In genomic region chr2:236173734-236174607, GRCh38 we compare ENCODE assay signal across 21 cellular contexts. TPM values are rescaled to one million over a fixed set of nuclear protein-coding genes. Genes with fewer than 3 reads are reported as not detected.
A peak's percentile ranks its signal among the peaks of the same experiment; 100 is the strongest.
DNase-seq lines count a peak whose midpoint lies in the region; ATAC-seq lines count a peak whose summit lies in the region.
"Had no signal": no experiment of that assay in that cellular context is flagged by ENCODE, and none has a peak within 500 bp of the region (broad histone marks: within the 10 kb centered on the region; RNA-seq: fewer than 3 reads in every experiment).

No MANE protein-coding gene starts in this region.

- peaks cover 24% of the 10 kb centered on the region for H3K4me1 ChIP-seq in ES-I3 (ENCODE audit: insufficient read depth, low read length)
- H3K4me1 ChIP-seq in NT2/D1 (ENCODE audit: insufficient read depth, insufficient read length), result peaks cover 20% of the 10 kb centered on the region
- peaks cover 61% of the 10 kb centered on the region for H3K4me1 ChIP-seq in iPS-18a (ENCODE audit: control insufficient read depth, low read depth, low read length)

- intact Hi-C loops in posterior vena cava (cut with DNase I), result no loop called here

- ATAC-seq in HG02678 (IDR thresholded peaks at IDR 0.05; ENCODE audit: unreplicated experiment) (no peak), GM21576 (IDR thresholded peaks at IDR 0.05; ENCODE audit: unreplicated experiment) (no peak), HG03521 (IDR thresholded peaks at IDR 0.05; ENCODE audit: unreplicated experiment) (no peak)
- ATAC-seq: heart right ventricle had no signal

- H3K27me3 ChIP-seq in NT2/D1 (ENCODE audit: insufficient read depth, insufficient read length) (peaks cover 86% of the 10 kb centered on the region), iPS-18a (ENCODE audit: control insufficient read depth, insufficient read depth, low read length) (peaks cover 100% of the 10 kb centered on the region)

- H3K9me3 ChIP-seq in ES-I3 (ENCODE audit: control insufficient read depth, insufficient read depth, low read length) (no peaks in the 10 kb centered on the region), NT2/D1 (ENCODE audit: insufficient read depth, low read length) (peaks cover 5% of the 10 kb centered on the region; the same call in 1 of the 2 replicates), iPS-18a (ENCODE audit: control insufficient read depth, low read depth, low read length) (peaks cover 3% of the 10 kb centered on the region)
- H3K9me3 ChIP-seq: ascending aorta, heart right ventricle had no signal

- H3K36me3 ChIP-seq in ES-I3 (ENCODE audit: insufficient read depth, low read length) (no peaks in the 10 kb centered on the region), NT2/D1 (ENCODE audit: insufficient read depth, insufficient read length, low read length) (no peaks in the 10 kb centered on the region), iPS-18a (ENCODE audit: control insufficient read depth, low read depth, low read length) (no peaks in the 10 kb centered on the region)
- H3K36me3 ChIP-seq: ascending aorta, heart right ventricle had no signal

- H3K27ac ChIP-seq in iPS-18a (ENCODE audit: low read length), result no peak overlapping the region
- H3K27ac ChIP-seq: ascending aorta, heart right ventricle, VCaP had no signal

- DNase-seq in NT2/D1 (ENCODE audit: low read depth, low spot score) (no peak), posterior vena cava (ENCODE audit: low spot score) (peak; percentile 72), NCI-H2107 treated with DMSO at 0.1 percent for 48 hours (lab: John Stamatoyannopoulos, UW; ENCODE audit: unreplicated experiment) (no peak)
- DNase-seq: activated CD4-positive, alpha-beta memory T cell treated with anti-CD3 and anti-CD28 coated beads, Interleukin-2, amount 10 ng/mL, durations not matched to agents 7 days and 5 days; activated naive CD4-positive, alpha-beta T cell treated with Interleukin-2 at 50 U/mL for 16 hours; activated T-cell treated with anti-CD3 and anti-CD28 coated beads, Interleukin-2, amount 50 U/mL, for 1 hour; CD4-positive, CD25-positive, alpha-beta regulatory T cell; heart right ventricle; NCI-H1436; NCI-H2171; NCI-H526 treated with DMSO at 0.1 percent for 48 hours; stimulated activated CD8-positive, alpha-beta memory T cell treated with anti-CD3 and anti-CD28 coated beads, Interleukin-4, amount 100 ng/mL, for 48 hours had no signal

- peak overlapping the region; percentile 9 for H3K4me3 ChIP-seq in NT2/D1 (ENCODE audit: insufficient read length, low read depth)
- peak overlapping the region; percentile 24 for H3K4me3 ChIP-seq in iPS-18a (ENCODE audit: low read length)
- H3K4me3 ChIP-seq: ascending aorta, heart right ventricle had no signal

- peak overlapping the region; percentile 41; the same call in 1 of the 2 replicates for H3K9ac ChIP-seq in ES-I3 (ENCODE audit: low read depth, low read length)
- H3K9ac ChIP-seq in NT2/D1 (ENCODE audit: insufficient read length, low read depth), result peak overlapping the region; percentile 13
- H3K9ac ChIP-seq in iPS-18a (ENCODE audit: low read length), result no peak overlapping the region

RNA-seq across cellular contexts. Expression of gene GBX2, which starts 5.8 kb away (rescaled TPM):
- total RNA-seq in posterior vena cava, result not detected
- total RNA-seq: activated CD4-positive, alpha-beta memory T cell treated with anti-CD3 and anti-CD28 coated beads, Interleukin-2, amount 10 ng/mL, durations not matched to agents 7 days and 5 days; ascending aorta; CD4-positive, CD25-positive, alpha-beta regulatory T cell; OCI-LY7; subcutaneous adipose tissue had no signal
